Comparison of ENCODE assay signal across 28 cellular contexts in genomic region chrY:19577250-19577649, GRCh38.
"Had no signal": no experiment of that assay in that cellular context is flagged by ENCODE, and none has a peak within 500 bp of the region (broad histone marks: within the 10 kb centered on the region; RNA-seq: fewer than 3 reads in every experiment).

No MANE protein-coding gene starts in this region.

- FAIRE-seq: astrocyte, keratinocyte, urothelium cell line had no signal

- H3K27ac ChIP-seq: brain microvascular endothelial cell, gastrocnemius medialis, skin epidermis, testis, transverse colon had no signal

- H3K36me3 ChIP-seq: brain microvascular endothelial cell, gastrocnemius medialis, transverse colon had no signal

- H3K4me3 ChIP-seq: gastrocnemius medialis, lung, skin epidermis, testis, transverse colon had no signal

- DNase-seq: activated CD4-positive, alpha-beta memory T cell treated with anti-CD3 and anti-CD28 coated beads, Interleukin-2, amount 10 ng/mL, durations not matched to agents 7 days and 5 days; activated CD4-positive, alpha-beta T cell treated with anti-CD3 and anti-CD28 coated beads for 1 hour; activated CD4-positive, alpha-beta T cell treated with anti-CD3 and anti-CD28 coated beads, Interleukin-2, amount 10 ng/mL, durations not matched to agents 7 days and 5 days; activated gamma-delta T cell treated with Interleukin-2 at 50 U/mL for 16 hours; activated naive CD4-positive, alpha-beta T cell treated with anti-CD3 and anti-CD28 coated beads, Interleukin-2, amount 50 U/mL, for 16 hours; activated T-cell treated with anti-CD3 and anti-CD28 coated beads, Interleukin-2, amount 50 U/mL, for 4 hours; amniotic stem cell; brain microvascular endothelial cell; cortex of kidney; effector memory CD8-positive, alpha-beta T cell; erythroblast; gastrocnemius medialis; hippocampal formation; stimulated activated CD4-positive, alpha-beta T cell treated with anti-CD3 and anti-CD28 coated beads, Interleukin-12 subunit alpha, Interleukin-12 subunit beta, amount 100 ng/mL, for 4 hours; stimulated activated CD4-positive, alpha-beta T cell treated with anti-CD3 and anti-CD28 coated beads, Interleukin-4, amount 100 ng/mL, for 1 hour; stimulated activated naive CD8-positive, alpha-beta T cell treated with anti-CD3 and anti-CD28 coated beads, Interleukin-15, Interleukin-2, amounts not matched to agents 100 U/mL and 50 U/mL, for 24 hours; T-helper 17 cell; T1000; testis; transverse colon had no signal

- ATAC-seq: activated T-cell treated with anti-CD3 and anti-CD28 coated beads, Interleukin-2, amount 50 U/mL, for 4 hours; activated T-helper 17 cell treated with anti-CD3 and anti-CD28 coated beads, Interleukin-2, amount 50 U/mL, for 72 hours; effector memory CD8-positive, alpha-beta T cell; gastrocnemius medialis; sciatic nerve; stimulated activated naive CD8-positive, alpha-beta T cell treated with anti-CD3 and anti-CD28 coated beads, Interleukin-15, Interleukin-2, amounts not matched to agents 100 U/mL and 50 U/mL, for 24 hours; T-helper 17 cell; WTC11 had no signal

- H3K4me1 ChIP-seq: testis, transverse colon had no signal

- H3K9me3 ChIP-seq: gastrocnemius medialis, testis, transverse colon had no signal
